14 cellular contexts compared by ENCODE assay signal in the genomic region with DNA sequence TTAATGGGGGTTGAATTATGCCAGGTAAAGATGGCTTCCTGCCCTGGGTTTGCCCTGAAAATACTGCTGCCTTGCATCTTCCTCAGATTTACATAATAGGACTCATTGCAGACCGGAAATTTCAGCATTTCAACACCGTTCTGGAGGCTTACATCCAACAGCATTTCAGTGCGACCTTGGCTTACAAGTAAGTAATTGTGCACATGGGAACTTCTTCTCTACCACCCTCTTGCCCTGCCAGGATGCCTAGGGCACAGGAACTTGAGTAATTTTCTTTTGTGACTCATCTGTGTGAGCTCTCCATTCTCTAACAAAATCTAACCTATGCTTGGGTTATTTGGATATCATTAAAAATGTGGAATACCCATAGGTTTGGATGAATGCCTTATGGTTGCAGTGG.
A peak's percentile ranks its signal among the peaks of the same experiment; 100 is the strongest.
DNase-seq lines count a peak whose midpoint lies in the region; ATAC-seq and TF ChIP-seq lines count a peak whose summit lies in the region.
"Had no signal": no experiment of that assay in that cellular context is flagged by ENCODE, and none has a peak within 500 bp of the region (broad histone marks: within the 10 kb centered on the region; RNA-seq: fewer than 3 reads in every experiment).

No MANE protein-coding gene starts in this region.

- BruUV-seq in OCI-LY7 (replicated peaks; lab: Mats Ljungman, UMichigan): no TSS peak

- no peaks in the 10 kb centered on the region for H3K79me2 ChIP-seq in OCI-LY7 (ENCODE audit: insufficient read depth, low read depth, low read length)

- TF ChIP-seq CTCF in natural killer cell (IDR thresholded peaks at IDR 0.05) (no peak), upper lobe of right lung (IDR thresholded peaks at IDR 0.05) (no peak), OCI-LY7 (conservative IDR thresholded peaks at IDR 0.05; ENCODE audit: low read length) (no peak)

- H3K27me3 ChIP-seq in upper lobe of right lung: no peaks in the 10 kb centered on the region
- H3K27me3 ChIP-seq in CD4-positive, alpha-beta memory T cell (ENCODE audit: insufficient read depth, low read length): no peaks in the 10 kb centered on the region
- H3K27me3 ChIP-seq: tibial nerve had no signal

- H3K36me3 ChIP-seq in upper lobe of right lung (peaks cover 7% of the 10 kb centered on the region), OCI-LY7 (ENCODE audit: insufficient read depth, low read length) (peaks cover 100% of the 10 kb centered on the region)
- peaks cover 88% of the 10 kb centered on the region for H3K36me3 ChIP-seq in CD4-positive, alpha-beta memory T cell (ENCODE audit: insufficient read depth, low read length)
- H3K36me3 ChIP-seq: tibial nerve had no signal

- peak overlapping the region; percentile 15 to 43 for H3K27ac Mint-ChIP-seq in natural killer cell treated with Interleukin-12 subunit alpha and Interleukin-12 subunit beta and Interleukin-15 and Interleukin-18, amount 100 ng/mL, for 72 hours
- peak overlapping the region in 1 of 2 donors; percentile 35 for H3K27ac Mint-ChIP-seq in natural killer cell
- H3K27ac Mint-ChIP-seq in CD4-positive, alpha-beta memory T cell: peak overlapping the region in 1 of 7 donors; percentile 29

- H3K9me3 ChIP-seq in upper lobe of right lung: no peaks in the 10 kb centered on the region
- H3K9me3 ChIP-seq in OCI-LY7 (ENCODE audit: low read length): no peaks in the 10 kb centered on the region
- H3K9me3 ChIP-seq in CD4-positive, alpha-beta memory T cell (ENCODE audit: control insufficient read depth in 1 of 2, low read length in 2 of 2): no peaks in the 10 kb centered on the region
- H3K9me3 ChIP-seq: tibial nerve had no signal

- DNase-seq in natural killer cell treated with Interleukin-12 subunit alpha and Interleukin-12 subunit beta and Interleukin-15 and Interleukin-18, amount 100 ng/mL, for 72 hours (ENCODE audit: low spot score): no peak
- no peak for DNase-seq in natural killer cell
- DNase-seq in SIG-M5 treated with dmso at 0.1 percent for 504 hours (lab: John Stamatoyannopoulos, UW; ENCODE audit: unreplicated experiment): peak; percentile 85
- peak; percentile 36 for DNase-seq in fibroblast of peridontal ligament (ENCODE audit: extremely low read depth)
- no peak for DNase-seq in upper lobe of right lung
- no peak for DNase-seq in OCI-LY7 (ENCODE audit: low spot score)
- no peak for DNase-seq in CD4-positive, alpha-beta memory T cell
- DNase-seq: activated CD4-positive, alpha-beta T cell treated with anti-CD3 and anti-CD28 coated beads for 4 hours; mesendoderm; NCI-H2029 treated with DMSO at 0.1 percent for 48 hours; occipital lobe had no signal

- intact Hi-C loops in natural killer cell (cut with micrococcal nuclease): no loop called here
- intact Hi-C loops in upper lobe of right lung (cut with DNase I): no loop called here
- intact Hi-C loops in OCI-LY7 (cut with micrococcal nuclease; ENCODE audit: unreplicated experiment): no loop called here
- intact Hi-C loops in CD4-positive, alpha-beta memory T cell (cut with micrococcal nuclease): no loop called here

- CTCF ChIA-PET in OCI-LY7 (lab: Charles Lee; ENCODE audit: unreplicated experiment): no interaction called here
- CTCF ChIA-PET in CD4-positive, alpha-beta memory T cell (lab: Charles Lee; ENCODE audit: partially characterized antibody): no interaction called here

- no peak for ATAC-seq in natural killer cell treated with Interleukin-12 subunit alpha and Interleukin-12 subunit beta and Interleukin-15 and Interleukin-18, amount 100 ng/mL, for 72 hours
- ATAC-seq in natural killer cell: no peak
- peak; percentile 81 for ATAC-seq in upper lobe of right lung
- ATAC-seq in GM21717 (IDR thresholded peaks at IDR 0.05; ENCODE audit: unreplicated experiment): no peak

- H3K4me2 ChIP-seq in OCI-LY7 (ENCODE audit: low read length): no peak overlapping the region
- H3K4me2 ChIP-seq: KMS-11 had no signal

- H3K27me3 Mint-ChIP-seq in natural killer cell treated with Interleukin-12 subunit alpha and Interleukin-12 subunit beta and Interleukin-15 and Interleukin-18, amount 100 ng/mL, for 72 hours: no peaks in the 10 kb centered on the region
- no peaks in the 10 kb centered on the region for H3K27me3 Mint-ChIP-seq in natural killer cell (ENCODE audit: low read depth in 2 of 2)
- no peaks in the 10 kb centered on the region for H3K27me3 Mint-ChIP-seq in CD4-positive, alpha-beta memory T cell

- no peak overlapping the region for H3K4me3 Mint-ChIP-seq in natural killer cell treated with Interleukin-12 subunit alpha and Interleukin-12 subunit beta and Interleukin-15 and Interleukin-18, amount 100 ng/mL, for 72 hours
- H3K4me3 Mint-ChIP-seq in natural killer cell: no peak overlapping the region
- no peak overlapping the region for H3K4me3 Mint-ChIP-seq in CD4-positive, alpha-beta memory T cell

- H3K9me2 ChIP-seq in OCI-LY7 (ENCODE audit: insufficient read depth, low read length): no peaks in the 10 kb centered on the region

- H3K36me3 Mint-ChIP-seq in natural killer cell treated with Interleukin-12 subunit alpha and Interleukin-12 subunit beta and Interleukin-15 and Interleukin-18, amount 100 ng/mL, for 72 hours: peaks cover 87% of the 10 kb centered on the region
- H3K36me3 Mint-ChIP-seq in natural killer cell: peaks cover 72% of the 10 kb centered on the region
- H3K36me3 Mint-ChIP-seq in CD4-positive, alpha-beta memory T cell: peaks cover 98 to 99% of the 10 kb centered on the region in 2 donors

- POLR2A ChIA-PET in OCI-LY7 (lab: Charles Lee): interaction anchor here (1.4 to 2.1 kb wide), 2 partner anchors 11 kb away, joined by 4 to 5 read pairs; no protein-coding TSS in a partner anchor
- POLR2A ChIA-PET in CD4-positive, alpha-beta memory T cell (lab: Charles Lee; ENCODE audit: partially characterized antibody): no interaction called here

- no peaks in the 10 kb centered on the region for H3K4me1 ChIP-seq in upper lobe of right lung
- no peaks in the 10 kb centered on the region for H3K4me1 ChIP-seq in OCI-LY7 (ENCODE audit: insufficient read depth, low read length, poor library complexity, severe bottlenecking)
- no peaks in the 10 kb centered on the region for H3K4me1 ChIP-seq in CD4-positive, alpha-beta memory T cell (ENCODE audit: insufficient read depth, low read length)

- H4K20me1 ChIP-seq in OCI-LY7 (ENCODE audit: insufficient read depth, low read length): no peaks in the 10 kb centered on the region

- no peak overlapping the region for H2AFZ ChIP-seq in OCI-LY7 (ENCODE audit: low read length)

- H3K4me3 ChIP-seq in upper lobe of right lung (no peak overlapping the region), OCI-LY7 (ENCODE audit: low read depth, low read length, poor library complexity, severe bottlenecking) (no peak overlapping the region)
- no peak overlapping the region for H3K4me3 ChIP-seq in CD4-positive, alpha-beta memory T cell (ENCODE audit: low read length in 2 of 2)
- H3K4me3 ChIP-seq: tibial nerve had no signal

- peaks cover 4% of the 10 kb centered on the region for H3K9me3 Mint-ChIP-seq in natural killer cell treated with Interleukin-12 subunit alpha and Interleukin-12 subunit beta and Interleukin-15 and Interleukin-18, amount 100 ng/mL, for 72 hours
- H3K9me3 Mint-ChIP-seq in natural killer cell: no peaks in the 10 kb centered on the region
- H3K9me3 Mint-ChIP-seq in CD4-positive, alpha-beta memory T cell: peaks cover 0 to 7% (median 0%) of the 10 kb centered on the region in 8 donors

- peaks cover 36% of the 10 kb centered on the region in 2 donors for H3K4me1 Mint-ChIP-seq in natural killer cell treated with Interleukin-12 subunit alpha and Interleukin-12 subunit beta and Interleukin-15 and Interleukin-18, amount 100 ng/mL, for 72 hours (ENCODE audit: low read depth in 2 of 2)
- peaks cover 0 to 10% of the 10 kb centered on the region in 2 donors for H3K4me1 Mint-ChIP-seq in natural killer cell
- peaks cover 0 to 6% (median under 1%) of the 10 kb centered on the region in 4 donors for H3K4me1 Mint-ChIP-seq in CD4-positive, alpha-beta memory T cell

- no peak overlapping the region for H3K27ac ChIP-seq in upper lobe of right lung
- no peak overlapping the region for H3K27ac ChIP-seq in OCI-LY7 (ENCODE audit: low read depth, low read length, poor library complexity, severe bottlenecking)
- no peak overlapping the region for H3K27ac ChIP-seq in CD4-positive, alpha-beta memory T cell (ENCODE audit: low read depth, low read length)
- H3K27ac ChIP-seq: KMS-11, tibial nerve had no signal

Comparison
In these comparisons a context has a peak if more than half of its experiments do, and no peak if none do; other contexts are left out.
1. DNase-seq: peak in SIG-M5 treated with dmso at 0.1 percent for 504 hours (single experiment) and fibroblast of peridontal ligament (single experiment); none in natural killer cell treated with Interleukin-12 subunit alpha and Interleukin-12 subunit beta and Interleukin-15 and Interleukin-18, amount 100 ng/mL, for 72 hours (single experiment), natural killer cell (single experiment), upper lobe of right lung (single experiment), OCI-LY7 (single experiment) and CD4-positive, alpha-beta memory T cell (0 of 5).